In the genomic region with DNA sequence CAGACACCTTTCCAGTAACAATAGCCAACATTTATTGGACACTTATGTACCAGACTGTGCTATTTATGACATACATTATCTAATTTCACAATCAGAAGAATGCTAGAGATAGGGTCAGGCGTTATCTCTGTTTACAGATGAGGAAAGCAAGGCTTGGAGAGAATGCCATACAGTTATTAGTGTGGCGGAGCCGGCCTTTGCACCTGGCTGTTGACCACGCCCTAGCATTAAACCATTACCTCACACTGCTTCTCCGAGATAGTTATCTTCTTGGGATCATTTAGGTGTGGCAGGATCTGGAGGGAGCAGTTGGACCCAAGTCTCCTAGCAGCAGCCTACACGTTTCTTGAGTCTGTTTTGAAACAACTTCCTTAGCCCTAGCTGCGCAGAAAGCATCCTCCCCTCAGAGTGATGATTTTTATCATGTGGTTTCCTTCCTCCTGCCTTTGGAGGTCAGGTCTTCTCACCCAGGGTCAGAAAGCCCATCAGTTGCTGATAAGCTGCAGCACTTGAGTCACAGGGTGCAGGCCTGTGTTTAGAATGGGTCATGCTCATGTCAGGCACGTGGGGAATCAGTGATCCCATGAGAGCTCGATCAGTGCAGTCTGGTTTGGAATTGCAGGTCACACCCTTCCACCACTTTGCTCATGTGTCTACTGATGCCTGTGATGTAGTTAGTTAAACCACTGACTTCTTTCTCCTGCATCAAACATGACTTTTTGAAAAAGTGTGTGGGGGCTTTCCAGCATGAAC, we compare ENCODE assay signal across 1 cellular context.
TF ChIP-seq lines count a peak whose summit lies in the region.

No MANE protein-coding gene starts in this region.

TF ChIP-seq in HepG2, 621 proteins besides CTCF, POLR2A, EP300 and RAD21 (continued from another document):
- TF ChIP-seq ELF1 (CRISPR knock-in tag; IDR thresholded peaks at IDR 0.05) (no peak), CC2D1A (CRISPR knock-in tag; IDR thresholded peaks at IDR 0.05) (0 out of 2 replicates have a peak, but pooled peaks have one; percentile 16), ZNF644 (CRISPR knock-in tag; IDR thresholded peaks at IDR 0.05; ENCODE audit: low read depth) (no peak), ELF3 (CRISPR knock-in tag; IDR thresholded peaks at IDR 0.05) (peak; percentile 69), ZSCAN22 (CRISPR knock-in tag; IDR thresholded peaks at IDR 0.05) (no peak), RERE (CRISPR knock-in tag; IDR thresholded peaks at IDR 0.05; ENCODE audit: low read depth) (peak; percentile 81), ZNF326 (CRISPR knock-in tag; IDR thresholded peaks at IDR 0.05; ENCODE audit: borderline replicate concordance) (no peak), U2AF1 (optimal IDR thresholded peaks at IDR 0.05; ENCODE audit: low read depth, low read length) (no peak), ZNF180 (CRISPR knock-in tag; IDR thresholded peaks at IDR 0.05; ENCODE audit: borderline replicate concordance, low read depth) (no peak), ZMAT3 (CRISPR knock-in tag; conservative IDR thresholded peaks at IDR 0.05) (no peak), BCL6 (CRISPR knock-in tag; IDR thresholded peaks at IDR 0.05) (peak; percentile 90), TP53 (CRISPR knock-in tag; conservative IDR thresholded peaks at IDR 0.05) (no peak), CENPBD1 (CRISPR knock-in tag; IDR thresholded peaks at IDR 0.05; ENCODE audit: borderline replicate concordance, low read depth) (no peak), TFE3 (CRISPR knock-in tag; IDR thresholded peaks at IDR 0.05) (peak; percentile 35; the same call in 1 of the 2 replicates), ZNF546 (CRISPR knock-in tag; conservative IDR thresholded peaks at IDR 0.05) (no peak), RARA (CRISPR knock-in tag; IDR thresholded peaks at IDR 0.05) (peak; percentile 71), GABPB1 (CRISPR knock-in tag; IDR thresholded peaks at IDR 0.05) (peak; percentile 28; the same call in 1 of the 2 replicates), ZBTB38 (CRISPR knock-in tag; IDR thresholded peaks at IDR 0.05) (no peak)
- TF ChIP-seq, protein P1, sequence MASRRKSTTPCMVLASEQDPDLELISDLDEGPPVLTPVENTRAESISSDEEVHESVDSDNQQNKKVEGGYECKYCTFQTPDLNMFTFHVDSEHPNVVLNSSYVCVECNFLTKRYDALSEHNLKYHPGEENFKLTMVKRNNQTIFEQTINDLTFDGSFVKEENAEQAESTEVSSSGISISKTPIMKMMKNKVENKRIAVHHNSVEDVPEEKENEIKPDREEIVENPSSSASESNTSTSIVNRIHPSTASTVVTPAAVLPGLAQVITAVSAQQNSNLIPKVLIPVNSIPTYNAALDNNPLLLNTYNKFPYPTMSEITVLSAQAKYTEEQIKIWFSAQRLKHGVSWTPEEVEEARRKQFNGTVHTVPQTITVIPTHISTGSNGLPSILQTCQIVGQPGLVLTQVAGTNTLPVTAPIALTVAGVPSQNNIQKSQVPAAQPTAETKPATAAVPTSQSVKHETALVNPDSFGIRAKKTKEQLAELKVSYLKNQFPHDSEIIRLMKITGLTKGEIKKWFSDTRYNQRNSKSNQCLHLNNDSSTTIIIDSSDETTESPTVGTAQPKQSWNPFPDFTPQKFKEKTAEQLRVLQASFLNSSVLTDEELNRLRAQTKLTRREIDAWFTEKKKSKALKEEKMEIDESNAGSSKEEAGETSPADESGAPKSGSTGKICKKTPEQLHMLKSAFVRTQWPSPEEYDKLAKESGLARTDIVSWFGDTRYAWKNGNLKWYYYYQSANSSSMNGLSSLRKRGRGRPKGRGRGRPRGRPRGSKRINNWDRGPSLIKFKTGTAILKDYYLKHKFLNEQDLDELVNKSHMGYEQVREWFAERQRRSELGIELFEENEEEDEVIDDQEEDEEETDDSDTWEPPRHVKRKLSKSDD (CRISPR knock-in tag; IDR thresholded peaks at IDR 0.05; ENCODE audit: low read depth), result peak; percentile 61; the same call in 1 of the 2 replicates
